ENCODE assay signal across 17 cellular contexts in genomic region chr3:151923901-151924300, GRCh38. TPM values are rescaled to one million over a fixed set of nuclear protein-coding genes. Genes with fewer than 3 reads are reported as not detected.
A peak's percentile ranks its signal among the peaks of the same experiment; 100 is the strongest.
DNase-seq lines count a peak whose midpoint lies in the region; ATAC-seq and TF ChIP-seq lines count a peak whose summit lies in the region.
"Had no signal": no experiment of that assay in that cellular context is flagged by ENCODE, and none has a peak within 500 bp of the region (broad histone marks: within the 10 kb centered on the region; RNA-seq: fewer than 3 reads in every experiment).

No MANE protein-coding gene starts in this region.

- peak overlapping the region; percentile 11; the same call in 1 of the 2 replicates for H3K27ac ChIP-seq in SJSA1
- H3K27ac ChIP-seq: BLaER1 treated with 17β-estradiol and CSF1 and Interleukin-3, amounts not matched to agents 10 nM and 100 nM; thyroid gland had no signal

- H3K27me3 Mint-ChIP-seq in osteocyte (ENCODE audit: unreplicated experiment) (no peaks in the 10 kb centered on the region), T-cell (peaks cover 0 to 4% of the 10 kb centered on the region in 2 donors)
- H3K27me3 Mint-ChIP-seq in activated T-helper 1 cell treated with anti-CD3 and anti-CD28 coated beads, Interleukin-12 subunit alpha, Interleukin-12 subunit beta, Interleukin-2, Interleukin-4 antibody, amounts not matched to agents 30 ng/mL and 10 ng/mL and 1 ng/mL, durations not matched to agents 14 hours and 24 hours and 36 hours (ENCODE audit: insufficient read depth): no peaks in the 10 kb centered on the region
- H3K27me3 Mint-ChIP-seq: progenitor cell of endocrine pancreas had no signal

- H3K36me3 Mint-ChIP-seq in osteocyte (ENCODE audit: unreplicated experiment) (no peaks in the 10 kb centered on the region), T-cell (no peaks in the 10 kb centered on the region)
- no peaks in the 10 kb centered on the region for H3K36me3 Mint-ChIP-seq in activated T-helper 1 cell treated with anti-CD3 and anti-CD28 coated beads, Interleukin-12 subunit alpha, Interleukin-12 subunit beta, Interleukin-2, Interleukin-4 antibody, amounts not matched to agents 30 ng/mL and 10 ng/mL and 1 ng/mL, durations not matched to agents 14 hours and 24 hours and 36 hours (ENCODE audit: low read depth)
- H3K36me3 Mint-ChIP-seq: natural killer cell had no signal

- H3K9me3 ChIP-seq in SJSA1 (replicated peaks): no peaks in the 10 kb centered on the region
- H3K9me3 ChIP-seq: thyroid gland had no signal

- H3K9me3 Mint-ChIP-seq in osteocyte (ENCODE audit: unreplicated experiment): peaks cover 3% of the 10 kb centered on the region
- no peaks in the 10 kb centered on the region for H3K9me3 Mint-ChIP-seq in activated T-helper 1 cell treated with anti-CD3 and anti-CD28 coated beads, Interleukin-12 subunit alpha, Interleukin-12 subunit beta, Interleukin-2, Interleukin-4 antibody, amounts not matched to agents 30 ng/mL and 10 ng/mL and 1 ng/mL, durations not matched to agents 14 hours and 24 hours and 36 hours
- no peaks in the 10 kb centered on the region for H3K9me3 Mint-ChIP-seq in T-cell
- H3K9me3 Mint-ChIP-seq: natural killer cell had no signal

- CTCF ChIA-PET in T-cell (lab: Charles Lee): no interaction called here

- peaks cover 42% of the 10 kb centered on the region for H3K4me1 ChIP-seq in SJSA1 (replicated peaks)
- H3K4me1 ChIP-seq: BLaER1 treated with 17β-estradiol and CSF1 and Interleukin-3, amounts not matched to agents 10 nM and 100 nM; thyroid gland had no signal

- TF ChIP-seq CTCF in epithelial cell of esophagus (IDR thresholded peaks at IDR 0.05; ENCODE audit: insufficient read depth, low read depth, low read length, missing control alignments) (no peak), osteocyte (IDR thresholded peaks at IDR 0.05) (no peak)

- no peaks in the 10 kb centered on the region for H3K27me3 ChIP-seq in SJSA1 (replicated peaks)
- H3K27me3 ChIP-seq: BLaER1 treated with 17β-estradiol and CSF1 and Interleukin-3, amounts not matched to agents 10 nM and 100 nM; thyroid gland had no signal

- peak overlapping the region; percentile 55 for H3K27ac Mint-ChIP-seq in osteocyte (ENCODE audit: unreplicated experiment)
- H3K27ac Mint-ChIP-seq in activated T-helper 1 cell treated with anti-CD3 and anti-CD28 coated beads, Interleukin-12 subunit alpha, Interleukin-12 subunit beta, Interleukin-2, Interleukin-4 antibody, amounts not matched to agents 30 ng/mL and 10 ng/mL and 1 ng/mL, durations not matched to agents 14 hours and 24 hours and 36 hours: no peak overlapping the region
- no peak overlapping the region for H3K27ac Mint-ChIP-seq in T-cell
- H3K27ac Mint-ChIP-seq: natural killer cell, progenitor cell of endocrine pancreas had no signal

- ATAC-seq in T-cell (replicated peaks in 1 of 4): no peak
- ATAC-seq: natural killer cell had no signal

- H3K36me3 ChIP-seq in SJSA1: no peaks in the 10 kb centered on the region
- H3K36me3 ChIP-seq: BLaER1 treated with 17β-estradiol and CSF1 and Interleukin-3, amounts not matched to agents 10 nM and 100 nM; thyroid gland had no signal

- no peak overlapping the region for H3K4me3 Mint-ChIP-seq in osteocyte (ENCODE audit: unreplicated experiment)
- no peak overlapping the region for H3K4me3 Mint-ChIP-seq in activated T-helper 1 cell treated with anti-CD3 and anti-CD28 coated beads, Interleukin-12 subunit alpha, Interleukin-12 subunit beta, Interleukin-2, Interleukin-4 antibody, amounts not matched to agents 30 ng/mL and 10 ng/mL and 1 ng/mL, durations not matched to agents 14 hours and 24 hours and 36 hours
- H3K4me3 Mint-ChIP-seq in T-cell: no peak overlapping the region
- H3K4me3 Mint-ChIP-seq: natural killer cell had no signal

- DNase-seq in GM04503 (ENCODE audit: low read depth) (peak; percentile 34), SJSA1 (ENCODE audit: low read depth in 1 of 2, low spot score in 2 of 2) (no peak), epithelial cell of esophagus (ENCODE audit: low read depth) (peak; percentile 34), osteocyte (ENCODE audit: extremely low spot score, unreplicated experiment) (no peak), iPS-NIHi11 (ENCODE audit: low spot score) (no peak), T-cell (no peak), NCI-H1048 (lab: John Stamatoyannopoulos, UW) (no peak)
- DNase-seq in activated T-helper 1 cell treated with anti-CD3 and anti-CD28 coated beads, Interleukin-12 subunit alpha, Interleukin-12 subunit beta, Interleukin-2, Interleukin-4 antibody, amounts not matched to agents 30 ng/mL and 10 ng/mL and 1 ng/mL, durations not matched to agents 14 hours and 24 hours and 36 hours (ENCODE audit: low spot score): no peak
- DNase-seq: H7, natural killer cell, NCI-H1694, NCI-H510A, SIG-M5, thyroid gland had no signal

- POLR2A ChIA-PET in T-cell (lab: Charles Lee): no interaction called here

- H3K4me1 Mint-ChIP-seq in osteocyte (ENCODE audit: unreplicated experiment) (peaks cover 44% of the 10 kb centered on the region), T-cell (no peaks in the 10 kb centered on the region)
- no peaks in the 10 kb centered on the region for H3K4me1 Mint-ChIP-seq in activated T-helper 1 cell treated with anti-CD3 and anti-CD28 coated beads, Interleukin-12 subunit alpha, Interleukin-12 subunit beta, Interleukin-2, Interleukin-4 antibody, amounts not matched to agents 30 ng/mL and 10 ng/mL and 1 ng/mL, durations not matched to agents 14 hours and 24 hours and 36 hours (ENCODE audit: low read depth)
- H3K4me1 Mint-ChIP-seq: natural killer cell had no signal

- intact Hi-C loops in activated T-helper 1 cell treated with anti-CD3 and anti-CD28 coated beads, Interleukin-12 subunit alpha, Interleukin-12 subunit beta, Interleukin-2, Interleukin-4 antibody, amounts not matched to agents 30 ng/mL and 10 ng/mL and 1 ng/mL, durations not matched to agents 14 hours and 24 hours and 36 hours (cut with micrococcal nuclease): no loop called here

- H3K4me3 ChIP-seq in SJSA1 (no peak overlapping the region), epithelial cell of esophagus (ENCODE audit: low read length) (no peak overlapping the region)
- H3K4me3 ChIP-seq: BLaER1 treated with 17β-estradiol and CSF1 and Interleukin-3, amounts not matched to agents 10 nM and 100 nM; lung; thyroid gland had no signal

RNA-seq across cellular contexts. Expression of gene SUCNR1, which starts 50.5 kb away (rescaled TPM):
- total RNA-seq in SJSA1 (2014; rRNA removed; shearing (Covaris generic)): 0.05 TPM in 1 of 2 replicates, not detected in the other
- total RNA-seq in osteocyte: not detected in 2 replicates
- not detected in 2 replicates for total RNA-seq in activated T-helper 1 cell treated with anti-CD3 and anti-CD28 coated beads, Interleukin-12 subunit alpha, Interleukin-12 subunit beta, Interleukin-2, Interleukin-4 antibody, amounts not matched to agents 30 ng/mL and 10 ng/mL and 1 ng/mL, durations not matched to agents 14 hours and 24 hours and 36 hours
- total RNA-seq in T-cell: not detected
- total RNA-seq: H7 had no signal

Comparison
In these comparisons a context has a peak if more than half of its experiments do, and no peak if none do; other contexts are left out.
1. DNase-seq: peak in GM04503 (single experiment) and epithelial cell of esophagus (single experiment); none in SJSA1 (0 of 2), osteocyte (single experiment), iPS-NIHi11 (single experiment), activated T-helper 1 cell treated with anti-CD3 and anti-CD28 coated beads, Interleukin-12 subunit alpha, Interleukin-12 subunit beta, Interleukin-2, Interleukin-4 antibody, amounts not matched to agents 30 ng/mL and 10 ng/mL and 1 ng/mL, durations not matched to agents 14 hours and 24 hours and 36 hours (single experiment), T-cell (0 of 34) and NCI-H1048 (single experiment).